In genomic region chr2:186709529-186710455, GRCh38 we compare ENCODE assay signal across 17 cellular contexts. TPM values are rescaled to one million over a fixed set of nuclear protein-coding genes. Genes with fewer than 3 reads are reported as not detected.
"Had no signal": no experiment of that assay in that cellular context is flagged by ENCODE, and none has a peak within 500 bp of the region (broad histone marks: within the 10 kb centered on the region; RNA-seq: fewer than 3 reads in every experiment).

No MANE protein-coding gene starts in this region.

- H3K36me3 ChIP-seq: pancreas, sigmoid colon, spleen, thoracic aorta, upper lobe of right lung had no signal

- DNase-seq: activated B cell treated with CpG ODN at 0.5 μM for 24 hours; activated CD4-positive, alpha-beta T cell treated with anti-CD3 and anti-CD28 coated beads, Interleukin-2, amount 50 U/mL, for 1 hour; activated CD8-positive, alpha-beta memory T cell treated with anti-CD3 and anti-CD28 coated beads for 24 hours; activated naive CD8-positive, alpha-beta T cell treated with anti-CD3 and anti-CD28 coated beads for 36 hours; amygdala; body of pancreas; central memory CD4-positive, alpha-beta T cell; effector CD8-positive, alpha-beta T cell; foreskin fibroblast; kidney glomerular epithelial cell; left ventricle myocardium superior; naive thymus-derived CD8-positive, alpha-beta T cell; pancreas; sigmoid colon; spleen; upper lobe of right lung had no signal

- H3K27ac ChIP-seq: body of pancreas, pancreas, sigmoid colon, spleen, thoracic aorta, upper lobe of right lung had no signal

- H3K4me1 ChIP-seq: body of pancreas, pancreas, sigmoid colon, spleen, upper lobe of right lung had no signal

- H3K4me3 ChIP-seq: body of pancreas, pancreas, sigmoid colon, spleen, thoracic aorta, upper lobe of right lung had no signal

- H3K9me3 ChIP-seq: body of pancreas, pancreas, sigmoid colon, spleen, thoracic aorta, upper lobe of right lung had no signal

- H3K27me3 ChIP-seq: body of pancreas, pancreas, sigmoid colon, spleen, upper lobe of right lung had no signal

- ATAC-seq: body of pancreas; left ventricle myocardium superior; naive thymus-derived CD8-positive, alpha-beta T cell; pancreas; upper lobe of right lung had no signal

RNA-seq across cellular contexts. Expression of gene FAM171B, which starts 15.9 kb away (rescaled TPM):
- total RNA-seq: activated B cell treated with CpG ODN at 0.5 μM for 24 hours had no signal
